ENCODE assay signal across 9 cellular contexts in the genomic region with DNA sequence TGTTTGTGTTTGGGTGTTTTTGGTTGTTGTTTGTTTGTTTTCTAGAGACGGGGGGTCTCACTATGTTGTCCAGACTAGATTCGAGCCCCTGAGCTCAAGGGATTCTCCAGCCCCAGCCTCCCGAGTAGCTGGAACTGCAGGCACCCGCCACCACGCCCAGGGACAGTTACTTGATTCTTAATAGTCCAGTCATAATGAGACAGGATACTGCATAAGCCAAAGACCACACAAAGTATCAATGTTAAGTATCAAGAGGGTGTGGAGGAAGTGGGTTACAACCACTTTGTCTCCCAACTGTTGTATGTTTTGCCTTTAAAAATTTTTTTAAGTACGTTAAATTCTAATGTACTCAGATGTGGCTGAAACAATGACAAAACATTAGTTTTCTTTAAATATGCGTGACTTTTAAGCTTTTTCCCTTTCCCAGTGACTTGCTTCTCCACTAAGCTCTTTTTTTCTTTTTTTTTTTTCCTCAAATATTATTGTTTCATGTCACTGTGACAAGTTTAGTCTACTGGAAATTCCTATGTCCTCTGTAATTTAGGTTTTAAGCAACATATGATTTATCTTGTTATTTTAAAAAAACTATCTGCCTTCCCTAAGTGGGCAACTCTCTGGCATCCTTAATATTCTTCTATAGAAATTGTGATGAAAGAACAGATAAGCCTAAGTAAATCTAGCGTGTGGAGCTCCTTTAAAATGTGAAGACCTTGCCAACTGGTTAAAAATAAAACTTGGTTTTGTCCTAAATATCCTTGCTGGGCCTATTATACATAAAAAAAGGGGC. TPM values are rescaled to one million over a fixed set of nuclear protein-coding genes. Genes with fewer than 3 reads are reported as not detected.
A peak's percentile ranks its signal among the peaks of the same experiment; 100 is the strongest.
DNase-seq lines count a peak whose midpoint lies in the region; ATAC-seq and TF ChIP-seq lines count a peak whose summit lies in the region.
"Had no signal": no experiment of that assay in that cellular context is flagged by ENCODE, and none has a peak within 500 bp of the region (broad histone marks: within the 10 kb centered on the region; RNA-seq: fewer than 3 reads in every experiment).

No MANE protein-coding gene starts in this region.

- DNase-seq in activated effector memory CD4-positive, alpha-beta T cell treated with anti-CD3 and anti-CD28 coated beads, Interleukin-2, amount 50 U/mL, for 16 hours, result peak; percentile 72
- peak in 2 of 3 experiments; percentile 4 to 44 for DNase-seq in stimulated activated CD4-positive, alpha-beta T cell treated with anti-CD3 and anti-CD28 coated beads, TNF-alpha, amount 100 ng/mL, for 24 hours (ENCODE audit: low read depth in 3 of 3)
- DNase-seq in ascending aorta (ENCODE audit: low spot score in 2 of 2), result no peak
- DNase-seq in uterus, result no peak
- no peak for DNase-seq in Calu3
- DNase-seq: kidney had no signal

- no peaks in the 10 kb centered on the region for H3K9me3 Mint-ChIP-seq in Calu3 (ENCODE audit: low read depth, unreplicated experiment)

- H3K4me1 ChIP-seq in ascending aorta (no peaks in the 10 kb centered on the region), uterus (no peaks in the 10 kb centered on the region)

- CTCF ChIA-PET in Calu3 (lab: Charles Lee), result no interaction called here

- H3K4me1 Mint-ChIP-seq in Calu3 (ENCODE audit: low read depth, unreplicated experiment), result no peaks in the 10 kb centered on the region

- H3K27me3 Mint-ChIP-seq in Calu3 (ENCODE audit: unreplicated experiment), result no peaks in the 10 kb centered on the region

- H3K4me3 Mint-ChIP-seq in Calu3 (ENCODE audit: low read depth, unreplicated experiment), result no peak overlapping the region

- ATAC-seq in GM19351 (IDR thresholded peaks at IDR 0.05; ENCODE audit: unreplicated experiment), result peak; percentile 76
- ATAC-seq in HG03457 (IDR thresholded peaks at IDR 0.05; ENCODE audit: unreplicated experiment), result peak; percentile 79
- ATAC-seq in HG02642 (IDR thresholded peaks at IDR 0.05; ENCODE audit: poor library complexity, unreplicated experiment), result no peak

- H3K36me3 Mint-ChIP-seq in Calu3 (ENCODE audit: insufficient read depth, unreplicated experiment), result peaks cover 5% of the 10 kb centered on the region

- H3K9me3 ChIP-seq in ascending aorta (no peaks in the 10 kb centered on the region), uterus (no peaks in the 10 kb centered on the region)

- intact Hi-C loops in ascending aorta (cut with DNase I), result no loop called here
- intact Hi-C loops in uterus (cut with DNase I; ENCODE audit: low total_unique reads), result no loop called here
- intact Hi-C loops in Calu3 (cut with micrococcal nuclease; ENCODE audit: unreplicated experiment), result no loop called here

- no peak overlapping the region for H3K27ac Mint-ChIP-seq in Calu3 (ENCODE audit: unreplicated experiment)

- no peak overlapping the region for H3K27ac ChIP-seq in ascending aorta
- no peak overlapping the region for H3K27ac ChIP-seq in uterus

- TF ChIP-seq POLR2A in uterus (IDR thresholded peaks at IDR 0.05), result no peak

- H3K27me3 ChIP-seq in ascending aorta (no peaks in the 10 kb centered on the region), uterus (no peaks in the 10 kb centered on the region)

- BruUV-seq in Calu3 (replicated peaks; lab: Mats Ljungman, UMichigan), result no TSS peak

- H3K36me3 ChIP-seq in ascending aorta, result no peaks in the 10 kb centered on the region
- no peaks in the 10 kb centered on the region for H3K36me3 ChIP-seq in uterus

- no peak overlapping the region for H3K4me3 ChIP-seq in ascending aorta
- H3K4me3 ChIP-seq in uterus, result no peak overlapping the region

- TF ChIP-seq CTCF in ascending aorta (IDR thresholded peaks at IDR 0.05) (no peak), uterus (IDR thresholded peaks at IDR 0.05) (no peak), Calu3 (IDR thresholded peaks at IDR 0.05; ENCODE audit: unreplicated experiment) (no peak)

RNA-seq across cellular contexts. Expression of a gene that starts 56.1 kb away (rescaled TPM):
- total RNA-seq in ascending aorta (1.1 TPM), uterus (10 to 100 TPM in 3 of 4 donors, 1 to 10 TPM in 1; 5.6 to 46.8 (median 21.6) TPM), Calu3 (2022) (20.6 and 25.8 TPM in 2 replicates)

Comparison
In these comparisons a context has a peak if more than half of its experiments do, and no peak if none do; other contexts are left out.
1. DNase-seq: peak in activated effector memory CD4-positive, alpha-beta T cell treated with anti-CD3 and anti-CD28 coated beads, Interleukin-2, amount 50 U/mL, for 16 hours (single experiment) and stimulated activated CD4-positive, alpha-beta T cell treated with anti-CD3 and anti-CD28 coated beads, TNF-alpha, amount 100 ng/mL, for 24 hours (2 of 3); none in ascending aorta (0 of 2), uterus (0 of 2) and Calu3 (single experiment).